In genomic region chr17:76586741-76587487, GRCh38 we compare ENCODE assay signal across 8 cellular contexts. TPM values are rescaled to one million over a fixed set of nuclear protein-coding genes. Genes with fewer than 3 reads are reported as not detected.
DNase-seq lines count a peak whose midpoint lies in the region; ATAC-seq lines count a peak whose summit lies in the region.

No MANE protein-coding gene starts in this region.

- H3K27ac Mint-ChIP-seq in CD8-positive, alpha-beta memory T cell = peak overlapping the region in 3 of 8 donors; percentile 19 to 84 (median 39)
- H3K27ac Mint-ChIP-seq in memory B cell = no peak overlapping the region

- H3K9ac ChIP-seq in HUES6 (ENCODE audit: low read length) = no peak overlapping the region

- H3K4me3 ChIP-seq in CD8-positive, alpha-beta memory T cell (ENCODE audit: low read length) = no peak overlapping the region
- 0 out of 2 replicates have a peak overlapping the region, but pooled peaks have one; percentile 4 for H3K4me3 ChIP-seq in HUES6 (ENCODE audit: low read depth, low read length)

- H3K27me3 Mint-ChIP-seq in CD8-positive, alpha-beta memory T cell = peaks cover 43 to 51% of the 10 kb centered on the region in 2 donors
- H3K27me3 Mint-ChIP-seq in memory B cell = peaks cover 16% of the 10 kb centered on the region

- H3K27me3 ChIP-seq in CD8-positive, alpha-beta memory T cell (ENCODE audit: insufficient read depth, low read length, poor library complexity, severe bottlenecking) = peaks cover 16% of the 10 kb centered on the region
- peaks cover 55% of the 10 kb centered on the region for H3K27me3 ChIP-seq in HUES6 (ENCODE audit: control insufficient read depth, insufficient read depth, low read length)

- no peaks in the 10 kb centered on the region for H3K36me3 ChIP-seq in CD8-positive, alpha-beta memory T cell (ENCODE audit: insufficient read depth, low read length)
- no peaks in the 10 kb centered on the region for H3K36me3 ChIP-seq in HUES6 (ENCODE audit: control insufficient read depth, insufficient read depth, low read length)

- peaks cover 0 to 24% (median 9%) of the 10 kb centered on the region in 3 donors for H3K4me1 Mint-ChIP-seq in CD8-positive, alpha-beta memory T cell
- peaks cover 2% of the 10 kb centered on the region for H3K4me1 Mint-ChIP-seq in memory B cell

- no peaks in the 10 kb centered on the region for H3K9me3 Mint-ChIP-seq in CD8-positive, alpha-beta memory T cell
- no peaks in the 10 kb centered on the region for H3K9me3 Mint-ChIP-seq in memory B cell

- DNase-seq in CD8-positive, alpha-beta memory T cell = no peak
- peak; percentile 82 for DNase-seq in SK-N-DZ (ENCODE audit: low spot score)
- no peak for DNase-seq in memory B cell (ENCODE audit: low spot score in 2 of 2)
- DNase-seq in stimulated activated naive CD8-positive, alpha-beta T cell treated with anti-CD3 and anti-CD28 coated beads, Interleukin-15, Interleukin-2, amounts not matched to agents 100 U/mL and 50 U/mL, for 24 hours = no peak
- DNase-seq in GM03348 (ENCODE audit: low spot score) = no peak

- POLR2A ChIA-PET in CD8-positive, alpha-beta memory T cell (lab: Charles Lee) = interaction anchor here (1.2 to 1.5 kb wide), 2 partner anchors 29 to 64 kb away, joined by 4 read pairs; no protein-coding TSS in a partner anchor

- peaks cover 0 to 13% (median 2%) of the 10 kb centered on the region in 3 donors for H3K36me3 Mint-ChIP-seq in CD8-positive, alpha-beta memory T cell
- H3K36me3 Mint-ChIP-seq in memory B cell = peaks cover 2% of the 10 kb centered on the region

- no peaks in the 10 kb centered on the region for H3K9me3 ChIP-seq in CD8-positive, alpha-beta memory T cell (ENCODE audit: low read length)
- no peaks in the 10 kb centered on the region for H3K9me3 ChIP-seq in HUES6 (ENCODE audit: control insufficient read depth, insufficient read depth, low read depth, low read length)

- no peak overlapping the region for H3K27ac ChIP-seq in CD8-positive, alpha-beta memory T cell (ENCODE audit: low read depth, low read length)
- no peak overlapping the region for H3K27ac ChIP-seq in HUES6 (ENCODE audit: low read depth, low read length)

- peak overlapping the region; percentile 32 to 84 (median 65) for H3K4me3 Mint-ChIP-seq in CD8-positive, alpha-beta memory T cell
- H3K4me3 Mint-ChIP-seq in memory B cell = peak overlapping the region; percentile 15

- ATAC-seq in memory B cell (ENCODE audit: low read depth) (no peak), GM18520 (IDR thresholded peaks at IDR 0.05; ENCODE audit: unreplicated experiment) (no peak), GM21737 (IDR thresholded peaks at IDR 0.05; ENCODE audit: unreplicated experiment) (no peak)
- ATAC-seq in stimulated activated naive CD8-positive, alpha-beta T cell treated with anti-CD3 and anti-CD28 coated beads, Interleukin-15, Interleukin-2, amounts not matched to agents 100 U/mL and 50 U/mL, for 24 hours = no peak

- peaks cover 10% of the 10 kb centered on the region for H3K4me1 ChIP-seq in CD8-positive, alpha-beta memory T cell (ENCODE audit: insufficient read depth, low read length)
- peaks cover 7% of the 10 kb centered on the region; the same call in 1 of the 2 replicates for H3K4me1 ChIP-seq in HUES6 (ENCODE audit: control insufficient read depth, insufficient read depth, low read length)

- CTCF ChIA-PET in CD8-positive, alpha-beta memory T cell (lab: Charles Lee) = interaction anchor here (0.7 to 3.6 kb wide), 11 partner anchors 8 to 95 kb away, joined by 3 to 22 read pairs (median 5); no protein-coding TSS in a partner anchor

RNA-seq across cellular contexts. Expression of gene ST6GALNAC2, which starts 1.3 kb away (rescaled TPM):
- total RNA-seq in CD8-positive, alpha-beta memory T cell = 1 to 10 TPM in 1 of 2 experiments, under 1 TPM in 1; 0.83 to 1.0 TPM
- polyA plus RNA-seq in CD8-positive, alpha-beta memory T cell = 2.9 TPM
- not detected in 2 replicates for polyA plus RNA-seq in SK-N-DZ (2014; cell fraction: cytosol; rRNA removed)
- polyA plus RNA-seq in SK-N-DZ (2014; cell fraction: nucleus; rRNA removed) = not detected in 2 replicates

RNA-seq across cellular contexts. Expression of gene PRCD, which starts 47.1 kb away (rescaled TPM):
- under 1 TPM; 0.38 to 0.53 TPM for total RNA-seq in CD8-positive, alpha-beta memory T cell
- polyA plus RNA-seq in CD8-positive, alpha-beta memory T cell = 1.2 TPM
- 20.7 and 26.4 TPM in 2 replicates for polyA plus RNA-seq in SK-N-DZ (2014; cell fraction: cytosol; rRNA removed)
- polyA plus RNA-seq in SK-N-DZ (2014; cell fraction: nucleus; rRNA removed) = 20.8 and 32.3 TPM in 2 replicates

RNA-seq across cellular contexts. Expression of gene CYGB, which starts 49.4 kb away (rescaled TPM):
- not detected for total RNA-seq in CD8-positive, alpha-beta memory T cell
- 0.23 TPM for polyA plus RNA-seq in CD8-positive, alpha-beta memory T cell
- 0.93 and 4.2 TPM in 2 replicates for polyA plus RNA-seq in SK-N-DZ (2014; cell fraction: cytosol; rRNA removed)
- 1.4 and 2.7 TPM in 2 replicates for polyA plus RNA-seq in SK-N-DZ (2014; cell fraction: nucleus; rRNA removed)

RNA-seq across cellular contexts. Expression of gene ST6GALNAC1, which starts 56.6 kb away (rescaled TPM):
- total RNA-seq in CD8-positive, alpha-beta memory T cell = under 1 TPM in 1 of 2 experiments, not detected in 1; 0.46 TPM
- 0.28 TPM for polyA plus RNA-seq in CD8-positive, alpha-beta memory T cell
- not detected in 2 replicates for polyA plus RNA-seq in SK-N-DZ (2014; cell fraction: cytosol; rRNA removed)
- not detected in 2 replicates for polyA plus RNA-seq in SK-N-DZ (2014; cell fraction: nucleus; rRNA removed)
